Comparison of ENCODE assay signal across 8 cellular contexts in the genomic region with DNA sequence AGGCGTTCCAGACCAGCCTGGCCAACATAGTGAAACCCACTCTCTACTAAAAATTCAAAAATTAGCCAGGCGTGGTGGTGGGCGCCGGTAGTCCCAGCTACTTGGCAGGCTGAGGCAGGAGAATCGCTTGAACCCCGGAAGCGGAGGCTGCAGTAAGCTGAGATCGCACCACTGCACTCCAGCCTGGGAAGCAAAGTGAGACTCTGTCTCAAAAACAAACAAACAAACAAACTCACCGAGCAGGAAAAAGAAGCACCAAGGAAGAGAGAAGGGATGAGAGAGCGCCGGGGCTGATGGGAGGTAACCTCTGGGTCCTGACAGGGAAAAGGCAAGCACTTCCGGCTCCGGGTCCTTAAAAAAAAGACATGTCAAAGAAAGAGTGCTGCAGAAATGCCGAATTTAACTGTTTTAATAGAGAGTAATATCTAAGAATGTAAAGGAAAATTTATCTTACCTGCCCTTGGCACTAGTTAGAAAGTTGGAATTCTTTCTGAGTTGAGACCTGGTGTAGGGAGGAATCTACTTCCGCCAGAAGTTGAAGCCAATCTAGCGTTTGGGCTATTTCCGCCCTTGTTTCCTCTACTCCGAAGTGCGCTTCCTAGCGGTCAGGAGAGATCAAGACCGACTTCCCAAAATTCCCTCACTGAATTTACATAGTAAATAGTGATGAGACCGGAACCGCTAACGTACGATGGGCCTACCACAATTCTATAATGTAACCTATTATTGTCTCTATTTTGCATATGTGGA. TPM values are rescaled to one million over a fixed set of nuclear protein-coding genes. Genes with fewer than 3 reads are reported as not detected.
DNase-seq lines count a peak whose midpoint lies in the region; ATAC-seq and TF ChIP-seq lines count a peak whose summit lies in the region.

No MANE protein-coding gene starts in this region.

- peaks cover 20% of the 10 kb centered on the region for H3K4me1 ChIP-seq in CD8-positive, alpha-beta memory T cell (ENCODE audit: insufficient read depth, low read length)
- peaks cover 23% of the 10 kb centered on the region for H3K4me1 ChIP-seq in lower lobe of right lung

- no peaks in the 10 kb centered on the region for H3K36me3 ChIP-seq in CD8-positive, alpha-beta memory T cell (ENCODE audit: insufficient read depth, low read length)
- H3K36me3 ChIP-seq in lower lobe of right lung: peaks cover 14% of the 10 kb centered on the region

- ATAC-seq in GM19438 (IDR thresholded peaks at IDR 0.05; ENCODE audit: low read depth, unreplicated experiment) (peak; percentile 69), HG03571 (IDR thresholded peaks at IDR 0.05; ENCODE audit: unreplicated experiment) (peak; percentile 75), lower lobe of right lung (peak; percentile 91 to 96)

- H3K36me3 Mint-ChIP-seq in CD8-positive, alpha-beta memory T cell: peaks cover 0 to 45% (median 4%) of the 10 kb centered on the region in 3 donors
- peaks cover 28% of the 10 kb centered on the region for H3K36me3 Mint-ChIP-seq in activated CD4-positive, alpha-beta memory T cell treated with anti-CD3 and anti-CD28 coated beads, Interleukin-2, amount 10 ng/mL, durations not matched to agents 7 days and 5 days (ENCODE audit: low read depth)

- peak overlapping the region; percentile 96 to 99 (median 96) for H3K4me3 Mint-ChIP-seq in CD8-positive, alpha-beta memory T cell
- peak overlapping the region; percentile 98 for H3K4me3 Mint-ChIP-seq in activated CD4-positive, alpha-beta memory T cell treated with anti-CD3 and anti-CD28 coated beads, Interleukin-2, amount 10 ng/mL, durations not matched to agents 7 days and 5 days

- H3K27me3 ChIP-seq in CD8-positive, alpha-beta memory T cell (ENCODE audit: insufficient read depth, low read length, poor library complexity, severe bottlenecking): no peaks in the 10 kb centered on the region
- no peaks in the 10 kb centered on the region for H3K27me3 ChIP-seq in lower lobe of right lung (ENCODE audit: low read depth)

- H3K9me3 ChIP-seq in CD8-positive, alpha-beta memory T cell (ENCODE audit: low read length): no peaks in the 10 kb centered on the region
- H3K9me3 ChIP-seq in lower lobe of right lung: no peaks in the 10 kb centered on the region

- peak overlapping the region; percentile 93 to 99 (median 98) for H3K27ac Mint-ChIP-seq in CD8-positive, alpha-beta memory T cell
- H3K27ac Mint-ChIP-seq in activated CD4-positive, alpha-beta memory T cell treated with anti-CD3 and anti-CD28 coated beads, Interleukin-2, amount 10 ng/mL, durations not matched to agents 7 days and 5 days: peak overlapping the region; percentile 94

- no peaks in the 10 kb centered on the region for H3K9me3 Mint-ChIP-seq in CD8-positive, alpha-beta memory T cell
- no peaks in the 10 kb centered on the region for H3K9me3 Mint-ChIP-seq in activated CD4-positive, alpha-beta memory T cell treated with anti-CD3 and anti-CD28 coated beads, Interleukin-2, amount 10 ng/mL, durations not matched to agents 7 days and 5 days

- no peaks in the 10 kb centered on the region for H3K27me3 Mint-ChIP-seq in CD8-positive, alpha-beta memory T cell
- H3K27me3 Mint-ChIP-seq in activated CD4-positive, alpha-beta memory T cell treated with anti-CD3 and anti-CD28 coated beads, Interleukin-2, amount 10 ng/mL, durations not matched to agents 7 days and 5 days: no peaks in the 10 kb centered on the region

- POLR2A ChIA-PET in CD8-positive, alpha-beta memory T cell (lab: Charles Lee): interaction anchor here (0.6 to 1.1 kb wide), 6 partner anchors 12 to 409 kb away, joined by 3 to 6 read pairs (median 4); no protein-coding TSS in a partner anchor
- POLR2A ChIA-PET in activated CD4-positive, alpha-beta memory T cell treated with anti-CD3 and anti-CD28 coated beads, Interleukin-2, amount 10 ng/mL, durations not matched to agents 7 days and 5 days (lab: Charles Lee): interaction anchor here (0.9 to 2.2 kb wide), 11 partner anchors 8 to 120 kb away, joined by 3 to 18 read pairs (median 3); a partner anchor contains a TSS

- CTCF ChIA-PET in CD8-positive, alpha-beta memory T cell (lab: Charles Lee): interaction anchor here (0.8 to 1.7 kb wide), 8 partner anchors 15 to 206 kb away, joined by 3 to 11 read pairs (median 4); a partner anchor contains a TSS
- CTCF ChIA-PET in activated CD4-positive, alpha-beta memory T cell treated with anti-CD3 and anti-CD28 coated beads, Interleukin-2, amount 10 ng/mL, durations not matched to agents 7 days and 5 days (lab: Charles Lee): interaction anchor here (0.6 to 3.2 kb wide), 25 partner anchors 9 to 433 kb away, joined by 3 to 22 read pairs (median 4); a partner anchor contains a TSS

- TF ChIP-seq CTCF in lower lobe of right lung (IDR thresholded peaks at IDR 0.05): peak; percentile 80

- H3K27ac ChIP-seq in CD8-positive, alpha-beta memory T cell (ENCODE audit: low read depth, low read length): peak overlapping the region; percentile 94
- H3K27ac ChIP-seq in lower lobe of right lung: peak overlapping the region; percentile 96

- peak overlapping the region; percentile 95 for H3K4me3 ChIP-seq in CD8-positive, alpha-beta memory T cell (ENCODE audit: low read length)
- peak overlapping the region; percentile 91 for H3K4me3 ChIP-seq in lower lobe of right lung

- intact Hi-C loops in lower lobe of right lung (cut with DNase I): no loop called here

- DNase-seq in CD8-positive, alpha-beta memory T cell: peak; percentile 55 to 85 (median 82)
- DNase-seq in NCI-H774 (lab: John Stamatoyannopoulos, UW): peak; percentile 95
- peak; percentile 77 for DNase-seq in activated CD4-positive, alpha-beta memory T cell treated with anti-CD3 and anti-CD28 coated beads, Interleukin-2, amount 10 ng/mL, durations not matched to agents 7 days and 5 days
- DNase-seq in effector CD4-positive, alpha-beta T cell: peak; percentile 73
- DNase-seq in lower lobe of right lung: peak; percentile 78
- DNase-seq in stimulated activated CD4-positive, alpha-beta T cell treated with anti-CD3 and anti-CD28 coated beads, TNF-alpha, amount 100 ng/mL, for 24 hours (ENCODE audit: low read depth in 3 of 3): peak; percentile 49 to 67 (median 63)

- peaks cover 36 to 51% (median 49%) of the 10 kb centered on the region in 3 donors for H3K4me1 Mint-ChIP-seq in CD8-positive, alpha-beta memory T cell
- peaks cover 41% of the 10 kb centered on the region for H3K4me1 Mint-ChIP-seq in activated CD4-positive, alpha-beta memory T cell treated with anti-CD3 and anti-CD28 coated beads, Interleukin-2, amount 10 ng/mL, durations not matched to agents 7 days and 5 days

RNA-seq across cellular contexts. Expression of a gene that starts 29.1 kb away (rescaled TPM):
- total RNA-seq in CD8-positive, alpha-beta memory T cell: under 1 TPM; 0.39 to 0.40 TPM
- 0.21 TPM for polyA plus RNA-seq in CD8-positive, alpha-beta memory T cell
- total RNA-seq in activated CD4-positive, alpha-beta memory T cell treated with anti-CD3 and anti-CD28 coated beads, Interleukin-2, amount 10 ng/mL, durations not matched to agents 7 days and 5 days: under 1 TPM; 0.65 to 0.98 TPM
- 4.8 TPM for total RNA-seq in lower lobe of right lung

RNA-seq across cellular contexts. Expression of a gene that starts 40.4 kb away (rescaled TPM):
- total RNA-seq in CD8-positive, alpha-beta memory T cell: 10 to 100 TPM; 48.0 to 48.1 TPM
- 33.2 TPM for polyA plus RNA-seq in CD8-positive, alpha-beta memory T cell
- total RNA-seq in activated CD4-positive, alpha-beta memory T cell treated with anti-CD3 and anti-CD28 coated beads, Interleukin-2, amount 10 ng/mL, durations not matched to agents 7 days and 5 days: 10 to 100 TPM; 47.1 to 47.4 TPM
- 38.8 TPM for total RNA-seq in lower lobe of right lung

RNA-seq across cellular contexts. Expression of a gene that starts 40.7 kb away (rescaled TPM):
- 10 to 100 TPM; 16.4 to 16.5 TPM for total RNA-seq in CD8-positive, alpha-beta memory T cell
- polyA plus RNA-seq in CD8-positive, alpha-beta memory T cell: 4.3 TPM
- total RNA-seq in activated CD4-positive, alpha-beta memory T cell treated with anti-CD3 and anti-CD28 coated beads, Interleukin-2, amount 10 ng/mL, durations not matched to agents 7 days and 5 days: 10 to 100 TPM; 22.6 to 22.8 TPM
- total RNA-seq in lower lobe of right lung: 29.9 TPM

Comparison
In these comparisons a context has a peak if more than half of its experiments do, and no peak if none do; other contexts are left out.
1. Peak in every context shown above with its lines: DNase-seq, ATAC-seq, H3K4me3 ChIP-seq and H3K27ac ChIP-seq.